Comparison of ENCODE assay signal across 17 cellular contexts in the genomic region with DNA sequence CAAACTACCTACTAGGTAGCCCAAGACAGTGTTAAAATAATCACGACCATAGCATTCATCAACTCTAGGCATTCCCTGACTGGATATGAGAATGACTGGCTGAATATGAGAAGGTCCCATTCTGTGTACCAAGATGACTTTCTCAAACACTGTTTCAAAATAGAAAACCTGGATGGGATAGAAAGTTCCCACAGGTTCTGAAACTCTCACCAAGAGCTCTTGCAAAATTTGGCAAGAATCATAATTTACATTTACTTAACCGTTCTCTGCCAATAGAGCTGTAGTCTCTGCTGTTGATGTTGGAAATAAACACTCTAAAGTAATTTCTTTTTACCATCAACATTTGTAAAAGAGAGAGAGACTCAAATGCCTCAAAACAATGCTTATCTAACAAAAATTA.
DNase-seq lines count a peak whose midpoint lies in the region; ATAC-seq and TF ChIP-seq lines count a peak whose summit lies in the region.
"Had no signal": no experiment of that assay in that cellular context is flagged by ENCODE, and none has a peak within 500 bp of the region (broad histone marks: within the 10 kb centered on the region; RNA-seq: fewer than 3 reads in every experiment).

No MANE protein-coding gene starts in this region.

- CTCF ChIA-PET in IMR-90 (lab: Yijun Ruan, JAX) = no interaction called here
- CTCF ChIA-PET in activated CD8-positive, alpha-beta T cell treated with anti-CD3 and anti-CD28 coated beads, Interleukin-2, amount 10 ng/mL, durations not matched to agents 7 days and 5 days (lab: Charles Lee) = no interaction called here

- H3K4me1 ChIP-seq in IMR-90 (ENCODE audit: control insufficient read depth, insufficient read depth, low read length) = peaks cover 5% of the 10 kb centered on the region; the same call in 1 of the 2 replicates
- peaks cover 0 to 14% (median 11%) of the 10 kb centered on the region in 4 donors for H3K4me1 ChIP-seq in sigmoid colon
- H3K4me1 ChIP-seq: BLaER1, Caco-2 had no signal

- no peaks in the 10 kb centered on the region for H3K4me1 Mint-ChIP-seq in activated CD8-positive, alpha-beta T cell treated with anti-CD3 and anti-CD28 coated beads, Interleukin-2, amount 10 ng/mL, durations not matched to agents 7 days and 5 days (ENCODE audit: low read depth)
- H3K4me1 Mint-ChIP-seq: B cell; CD4-positive, CD25-positive, alpha-beta regulatory T cell; GM23338 had no signal

- dilution Hi-C loops in IMR-90 (cut with HindIII; ENCODE audit: low sequenced_read_pairs, unreplicated experiment) = no loop called here

- H3K56ac ChIP-seq in IMR-90 (ENCODE audit: extremely low read depth, insufficient read depth, low read length) = no peak overlapping the region

- no peaks in the 10 kb centered on the region for H4K20me1 ChIP-seq in IMR-90 (ENCODE audit: insufficient read depth, low read length)
- H4K20me1 ChIP-seq: BLaER1 had no signal

- H3K9me3 ChIP-seq in IMR-90 (ENCODE audit: control insufficient read depth, insufficient read depth, low read length) (no peaks in the 10 kb centered on the region), sigmoid colon (no peaks in the 10 kb centered on the region)
- H3K9me3 ChIP-seq: BLaER1, Caco-2 had no signal

- no peak overlapping the region for H4K91ac ChIP-seq in IMR-90 (ENCODE audit: insufficient read depth, low read depth, low read length)

- H2AK5ac ChIP-seq in IMR-90 (ENCODE audit: low read depth, low read length) = no peak overlapping the region

- no peak overlapping the region for H2BK5ac ChIP-seq in IMR-90 (ENCODE audit: low read depth, low read length, poor library complexity, severe bottlenecking)

- H3K9me3 Mint-ChIP-seq in activated CD8-positive, alpha-beta T cell treated with anti-CD3 and anti-CD28 coated beads, Interleukin-2, amount 10 ng/mL, durations not matched to agents 7 days and 5 days (ENCODE audit: insufficient read depth) = peaks cover 1% of the 10 kb centered on the region
- H3K9me3 Mint-ChIP-seq: GM23338, H9 had no signal

- H3K4me3 Mint-ChIP-seq in activated CD8-positive, alpha-beta T cell treated with anti-CD3 and anti-CD28 coated beads, Interleukin-2, amount 10 ng/mL, durations not matched to agents 7 days and 5 days = no peak overlapping the region
- H3K4me3 Mint-ChIP-seq: B cell; CD4-positive, CD25-positive, alpha-beta regulatory T cell; CD8-positive, alpha-beta T cell; GM23338; H9 had no signal

- H3K27ac ChIP-seq in IMR-90 (ENCODE audit: insufficient read depth, low read length) (no peak overlapping the region), sigmoid colon (no peak overlapping the region)
- H3K27ac ChIP-seq: BLaER1, C4-2B had no signal

- H3K27me3 ChIP-seq in IMR-90 (ENCODE audit: control insufficient read depth, insufficient read depth, low read length) (no peaks in the 10 kb centered on the region), sigmoid colon (no peaks in the 10 kb centered on the region)
- H3K27me3 ChIP-seq: BLaER1 had no signal

- TF ChIP-seq RAD21 in IMR-90 (IDR thresholded peaks at IDR 0.05; ENCODE audit: low read length) = no peak

- no peak overlapping the region for H3K18ac ChIP-seq in IMR-90 (ENCODE audit: low read depth, low read length)

- no peak overlapping the region for H2AFZ ChIP-seq in IMR-90 (replicated peaks; ENCODE audit: low read length, poor library complexity)
- H2AFZ ChIP-seq: GM23338 had no signal

- no peaks in the 10 kb centered on the region for H3K79me1 ChIP-seq in IMR-90 (ENCODE audit: low read depth in 1 of 2, low read length in 2 of 2)

- peak; percentile 49 for ATAC-seq in IMR-90 (ENCODE audit: low read depth)
- peak; percentile 85 for ATAC-seq in left lobe of liver
- ATAC-seq in activated CD8-positive, alpha-beta T cell treated with anti-CD3 and anti-CD28 coated beads, Interleukin-2, amount 10 ng/mL, durations not matched to agents 7 days and 5 days = no peak
- ATAC-seq: CD8-positive, alpha-beta T cell; GM23338; HCT116 had no signal

- H3K9me1 ChIP-seq in IMR-90 (ENCODE audit: insufficient read depth, low read length) = no peaks in the 10 kb centered on the region

- H3K14ac ChIP-seq in IMR-90 (replicated peaks; ENCODE audit: low read depth, low read length) = no peak overlapping the region

- no peak overlapping the region for H2BK20ac ChIP-seq in IMR-90 (ENCODE audit: low read depth, low read length)

- no peak overlapping the region for H3K27ac Mint-ChIP-seq in activated CD8-positive, alpha-beta T cell treated with anti-CD3 and anti-CD28 coated beads, Interleukin-2, amount 10 ng/mL, durations not matched to agents 7 days and 5 days
- H3K27ac Mint-ChIP-seq: B cell; CD4-positive, CD25-positive, alpha-beta regulatory T cell; CD8-positive, alpha-beta T cell; GM23338; H9 had no signal

- H2BK15ac ChIP-seq in IMR-90 (ENCODE audit: low read depth, low read length) = no peak overlapping the region

- TF ChIP-seq POLR2A in IMR-90 (IDR thresholded peaks at IDR 0.05; ENCODE audit: low read depth, low read length) (no peak), sigmoid colon (IDR thresholded peaks at IDR 0.05) (no peak)

- BruUV-seq in IMR-90 (replicated peaks; lab: Mats Ljungman, UMichigan) = no TSS peak

- H4K8ac ChIP-seq in IMR-90 (ENCODE audit: low read depth in 2 of 2, low read length in 2 of 2) = no peak overlapping the region

- H3K4me2 ChIP-seq in IMR-90 (ENCODE audit: low read depth, low read length) = no peak overlapping the region
- H3K4me2 ChIP-seq: BLaER1, GM23338 had no signal

- no peak overlapping the region for H2AK9ac ChIP-seq in IMR-90 (replicated peaks; ENCODE audit: low read depth, low read length, poor library complexity)

- H3K36me3 Mint-ChIP-seq in activated CD8-positive, alpha-beta T cell treated with anti-CD3 and anti-CD28 coated beads, Interleukin-2, amount 10 ng/mL, durations not matched to agents 7 days and 5 days (ENCODE audit: low read depth) = no peaks in the 10 kb centered on the region
- H3K36me3 Mint-ChIP-seq: CD4-positive, CD25-positive, alpha-beta regulatory T cell; CD8-positive, alpha-beta T cell had no signal

- TF ChIP-seq CTCF in IMR-90 (conservative IDR thresholded peaks at IDR 0.05; ENCODE audit: low read depth, low read length) = no peak
- no peak for TF ChIP-seq CTCF in fibroblast of the aortic adventitia (IDR thresholded peaks at IDR 0.05; ENCODE audit: insufficient read depth, low read length)
- no peak for TF ChIP-seq CTCF in sigmoid colon (IDR thresholded peaks at IDR 0.05)

- H3K27me3 Mint-ChIP-seq in activated CD8-positive, alpha-beta T cell treated with anti-CD3 and anti-CD28 coated beads, Interleukin-2, amount 10 ng/mL, durations not matched to agents 7 days and 5 days (ENCODE audit: low read depth) = no peaks in the 10 kb centered on the region
- H3K27me3 Mint-ChIP-seq: B cell; CD4-positive, CD25-positive, alpha-beta regulatory T cell had no signal

- no peak overlapping the region for H3K23ac ChIP-seq in IMR-90 (ENCODE audit: low read depth, low read length)

- intact Hi-C loops in IMR-90 (cut with micrococcal nuclease) = no loop called here
- intact Hi-C loops in sigmoid colon (cut with DNase I) = no loop called here

- POLR2A ChIA-PET in IMR-90 (lab: Charles Lee; ENCODE audit: unreplicated experiment) = no interaction called here
- POLR2A ChIA-PET in activated CD8-positive, alpha-beta T cell treated with anti-CD3 and anti-CD28 coated beads, Interleukin-2, amount 10 ng/mL, durations not matched to agents 7 days and 5 days (lab: Charles Lee) = no interaction called here

- H2BK120ac ChIP-seq in IMR-90 (ENCODE audit: low read depth, low read length) = no peak overlapping the region

- H3K9ac ChIP-seq in IMR-90 (ENCODE audit: low read depth, low read length) = no peak overlapping the region
- H3K9ac ChIP-seq: BLaER1 had no signal

- TF ChIP-seq EP300 in sigmoid colon (IDR thresholded peaks at IDR 0.05) = no peak

- no CpG with 5 or more reads among the region's 2 CpGs for WGBS in IMR-90 (ENCODE audit: extremely low coverage in 2 of 2, insufficient read length in 1 of 2), 2 experiments
- WGBS in sigmoid colon, 2 donors = 80% methylated on average over 2 of the region's 2 CpGs

- H3K4me3 ChIP-seq in IMR-90 (ENCODE audit: insufficient read depth, low read depth, low read length) (no peak overlapping the region), fibroblast of the aortic adventitia (ENCODE audit: low read depth, low read length) (no peak overlapping the region), sigmoid colon (no peak overlapping the region)
- H3K4me3 ChIP-seq: BLaER1, GM23338 had no signal

- DNase-seq in IMR-90 (peak; percentile 49), fibroblast of the aortic adventitia (ENCODE audit: low read depth) (peak; percentile 5), left lobe of liver (ENCODE audit: low spot score) (no peak), sigmoid colon (no peak), A172 (ENCODE audit: low spot score) (no peak)
- no peak for DNase-seq in activated CD8-positive, alpha-beta T cell treated with anti-CD3 and anti-CD28 coated beads, Interleukin-2, amount 10 ng/mL, durations not matched to agents 7 days and 5 days
- DNase-seq: Caco-2; CD4-positive, CD25-positive, alpha-beta regulatory T cell; CD8-positive, alpha-beta T cell; DMS153; DND-41; H9 had no signal

- H3K4ac ChIP-seq in IMR-90 (ENCODE audit: low read depth, low read length) = no peak overlapping the region

- in situ Hi-C loops in IMR-90 (cut with MboI; ENCODE audit: low sequenced_read_pairs) = no loop called here

- no peaks in the 10 kb centered on the region for H3K36me3 ChIP-seq in IMR-90 (ENCODE audit: control insufficient read depth, insufficient read depth, low read length)
- no peaks in the 10 kb centered on the region for H3K36me3 ChIP-seq in sigmoid colon
- H3K36me3 ChIP-seq: BLaER1 had no signal

- no peak overlapping the region for H4K5ac ChIP-seq in IMR-90 (ENCODE audit: low read depth, low read length)

TF ChIP-seq in IMR-90, 13 proteins besides CTCF, POLR2A, EP300 and RAD21 (continues in another document):
- TF ChIP-seq, protein P1, sequence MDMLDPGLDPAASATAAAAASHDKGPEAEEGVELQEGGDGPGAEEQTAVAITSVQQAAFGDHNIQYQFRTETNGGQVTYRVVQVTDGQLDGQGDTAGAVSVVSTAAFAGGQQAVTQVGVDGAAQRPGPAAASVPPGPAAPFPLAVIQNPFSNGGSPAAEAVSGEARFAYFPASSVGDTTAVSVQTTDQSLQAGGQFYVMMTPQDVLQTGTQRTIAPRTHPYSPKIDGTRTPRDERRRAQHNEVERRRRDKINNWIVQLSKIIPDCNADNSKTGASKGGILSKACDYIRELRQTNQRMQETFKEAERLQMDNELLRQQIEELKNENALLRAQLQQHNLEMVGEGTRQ (IDR thresholded peaks at IDR 0.05; ENCODE audit: low read depth, low read length) = no peak
- TF ChIP-seq CEBPB (IDR thresholded peaks at IDR 0.05; ENCODE audit: low read depth, low read length) = no peak
- no peak for TF ChIP-seq SMC3 (IDR thresholded peaks at IDR 0.05; ENCODE audit: low read depth, low read length)
- TF ChIP-seq NFE2L2 (IDR thresholded peaks at IDR 0.05; ENCODE audit: low read depth, low read length) = no peak
- no peak for TF ChIP-seq MAZ (IDR thresholded peaks at IDR 0.05; ENCODE audit: borderline replicate concordance, low read depth, low read length)
- TF ChIP-seq CHD1 (IDR thresholded peaks at IDR 0.05; ENCODE audit: low read depth, low read length) = no peak
- no peak for TF ChIP-seq FOS (IDR thresholded peaks at IDR 0.05; ENCODE audit: low read depth, low read length)
- no peak for TF ChIP-seq MXI1 (IDR thresholded peaks at IDR 0.05; ENCODE audit: borderline replicate concordance, low read depth, low read length)
- no peak for TF ChIP-seq RFX5 (IDR thresholded peaks at IDR 0.05; ENCODE audit: low read depth, low read length)

Comparison
In these comparisons a context has a peak if more than half of its experiments do, and no peak if none do; other contexts are left out.
1. DNase-seq: peak in IMR-90 (single experiment) and fibroblast of the aortic adventitia (single experiment); none in left lobe of liver (single experiment), activated CD8-positive, alpha-beta T cell treated with anti-CD3 and anti-CD28 coated beads, Interleukin-2, amount 10 ng/mL, durations not matched to agents 7 days and 5 days (single experiment), sigmoid colon (single experiment) and A172 (single experiment).